In the genomic region with DNA sequence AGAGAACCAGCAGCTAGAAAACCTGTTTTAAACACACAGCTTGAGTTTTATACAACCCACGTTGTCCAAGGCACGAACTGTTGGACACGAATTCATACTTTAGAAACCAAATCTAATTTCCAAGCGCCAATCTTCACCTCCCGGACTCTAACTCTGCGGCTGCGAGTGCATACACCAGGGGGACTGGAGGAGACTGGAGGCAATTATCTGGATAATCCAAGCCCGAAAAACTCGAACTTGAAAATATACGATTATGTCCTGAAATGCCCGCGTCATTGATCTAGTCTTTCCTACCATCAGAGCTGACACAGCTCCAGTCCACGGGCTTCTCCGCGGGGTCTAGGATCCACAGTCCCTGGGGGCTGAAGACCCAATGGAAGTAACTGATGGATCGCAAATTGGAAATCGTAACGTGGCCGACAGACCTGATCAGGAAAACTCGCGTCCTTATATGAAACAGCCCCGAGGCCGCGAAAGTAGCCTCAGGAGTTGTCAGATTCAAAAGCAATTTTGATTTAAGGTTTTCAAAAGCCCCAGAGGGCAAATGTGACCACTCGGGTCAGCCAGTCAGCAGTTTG, we compare ENCODE assay signal across 8 cellular contexts. TPM values are rescaled to one million over a fixed set of nuclear protein-coding genes. Genes with fewer than 3 reads are reported as not detected.
A peak's percentile ranks its signal among the peaks of the same experiment; 100 is the strongest.
DNase-seq lines count a peak whose midpoint lies in the region; ATAC-seq, FAIRE-seq and TF ChIP-seq lines count a peak whose summit lies in the region.

No MANE protein-coding gene starts in this region.

- H3K36me3 ChIP-seq in A673 (ENCODE audit: insufficient read depth, low read length, poor library complexity, severe bottlenecking) (no peaks in the 10 kb centered on the region), SK-N-SH (replicated peaks in 1 of 2; ENCODE audit: control insufficient read depth in 1 of 2, insufficient read depth in 2 of 2, low read length in 1 of 2) (no peaks in the 10 kb centered on the region)

- H3K27ac Mint-ChIP-seq in naive thymus-derived CD8-positive, alpha-beta T cell = peak overlapping the region in 8 of 10 donors; percentile 59 to 91 (median 79)

- peak overlapping the region; percentile 80; the same call in 1 of the 2 replicates for H2AFZ ChIP-seq in SK-N-SH (ENCODE audit: low read depth)

- H3K9me3 ChIP-seq in A673 (ENCODE audit: low read depth, low read length, poor library complexity, severe bottlenecking) (no peaks in the 10 kb centered on the region), SK-N-SH (no peaks in the 10 kb centered on the region)

- H3K27me3 ChIP-seq in A673 (replicated peaks; ENCODE audit: insufficient read depth, low read depth, low read length, poor library complexity) = peaks cover 81% of the 10 kb centered on the region
- peaks cover 67% of the 10 kb centered on the region for H3K27me3 ChIP-seq in SK-N-SH (ENCODE audit: insufficient read depth)
- peaks cover 0 to 62% (median 13%) of the 10 kb centered on the region in 45 donors for H3K27me3 ChIP-seq in dorsolateral prefrontal cortex

- H3K4me3 Mint-ChIP-seq in naive thymus-derived CD8-positive, alpha-beta T cell = peak overlapping the region; percentile 83 to 94 (median 90)

- 5% methylated on average over 24 of the region's 25 CpGs for WGBS in SK-N-SH (ENCODE audit: low lambda C conversion rate)

- H3K4me1 ChIP-seq in A673 (ENCODE audit: insufficient read depth, low read length, poor library complexity, severe bottlenecking) = peaks cover 10% of the 10 kb centered on the region
- peaks cover 0 to 18% of the 10 kb centered on the region in 2 experiments; a peak in 2 of 4 replicates for H3K4me1 ChIP-seq in SK-N-SH (ENCODE audit: control insufficient read depth in 1 of 2, insufficient read depth in 2 of 2, low read depth in 1 of 2, low read length in 1 of 2)

- TF ChIP-seq EP300 in SK-N-SH (IDR thresholded peaks at IDR 0.05; ENCODE audit: borderline replicate concordance in 1 of 2, low read depth in 1 of 2, low read length in 1 of 2) = no peak

- no peaks in the 10 kb centered on the region for H3K79me2 ChIP-seq in SK-N-SH (ENCODE audit: insufficient read depth)

- DNase-seq in A673 (ENCODE audit: low spot score) (peak; percentile 49), GM18507 (ENCODE audit: extremely low spot score, insufficient read length, low read depth) (no peak), SK-N-SH (peak; percentile 36), dorsolateral prefrontal cortex (no peak), NCI-H2107 treated with DMSO at 0.1 percent for 48 hours (lab: John Stamatoyannopoulos, UW; ENCODE audit: unreplicated experiment) (no peak)
- peak in 3 of 10 donors; percentile 20 to 31 (median 20) for DNase-seq in naive thymus-derived CD8-positive, alpha-beta T cell

- H3K9me3 Mint-ChIP-seq in naive thymus-derived CD8-positive, alpha-beta T cell = no peaks in the 10 kb centered on the region

- peak; percentile 35 for FAIRE-seq in GM18507 (lab: Jason Lieb, UNC)

- no peak overlapping the region for H3K9ac ChIP-seq in SK-N-SH

- TF ChIP-seq CTCF in A673 (conservative IDR thresholded peaks at IDR 0.05; ENCODE audit: low read depth, low read length) (no peak), SK-N-SH (IDR thresholded peaks at IDR 0.05) (no peak), dorsolateral prefrontal cortex (IDR thresholded peaks at IDR 0.05 in 54 of 56, conservative IDR thresholded peaks at IDR 0.05 in 2 of 56; ENCODE audit: low read depth in 1 of 56, partially characterized antibody in 56 of 56) (peak in 1 of 56 donors; percentile 5)

- no peaks in the 10 kb centered on the region for H3F3A ChIP-seq in SK-N-SH (replicated peaks; ENCODE audit: insufficient read depth)

- peaks cover 17 to 42% (median 35%) of the 10 kb centered on the region in 4 donors for H3K4me1 Mint-ChIP-seq in naive thymus-derived CD8-positive, alpha-beta T cell

- intact Hi-C loops in A673 (cut with micrococcal nuclease; ENCODE audit: unreplicated experiment) = no loop called here
- intact Hi-C loops in dorsolateral prefrontal cortex (cut with DNase I) = loop anchor here (2.0 to 5.0 kb wide), 5 partner anchors 46 to 431 kb away; no protein-coding TSS in a partner anchor

- peak overlapping the region; percentile 93 for H3K4me2 ChIP-seq in SK-N-SH

- no TSS peak for BruUV-seq in A673 (replicated peaks; lab: Mats Ljungman, UMichigan)

- no peak for ATAC-seq in naive thymus-derived CD8-positive, alpha-beta T cell
- no peak for ATAC-seq in GM21390 (IDR thresholded peaks at IDR 0.05; ENCODE audit: unreplicated experiment)
- ATAC-seq in HG02571 (IDR thresholded peaks at IDR 0.05; ENCODE audit: unreplicated experiment) = no peak

- POLR2A ChIA-PET in A673 (lab: Charles Lee; ENCODE audit: low non-redundant PET) = no interaction called here
- POLR2A ChIA-PET in SK-N-SH (lab: Yijun Ruan, JAX) = no interaction called here
- POLR2A ChIA-PET in naive thymus-derived CD8-positive, alpha-beta T cell (lab: Charles Lee) = interaction anchor here (1.2 to 3.2 kb wide), 4 partner anchors 42 to 446 kb away, joined by 4 to 19 read pairs (median 12); partner anchors contain the start of genes HDDC2, HINT3, NCOA7 and TRMT11

- CTCF ChIA-PET in A673 (lab: Charles Lee) = no interaction called here
- CTCF ChIA-PET in SK-N-SH (lab: Yijun Ruan, JAX) = interaction anchor here (1.7 to 1.9 kb wide), 2 partner anchors 10 to 437 kb away, joined by 4 to 8 read pairs; no protein-coding TSS in a partner anchor

- no peak overlapping the region for H3K27ac ChIP-seq in A673 (ENCODE audit: low read depth, low read length, poor library complexity, severe bottlenecking)
- H3K27ac ChIP-seq in SK-N-SH (ENCODE audit: low read depth in 2 of 2, low read length in 1 of 2) = no peak overlapping the region
- H3K27ac ChIP-seq in dorsolateral prefrontal cortex = peak overlapping the region; percentile 81 to 99 (median 96)

- no peaks in the 10 kb centered on the region for H4K20me1 ChIP-seq in SK-N-SH (ENCODE audit: insufficient read depth)

- H3K9me2 ChIP-seq in SK-N-SH = no peaks in the 10 kb centered on the region

- no peak for TF ChIP-seq RAD21 in SK-N-SH (IDR thresholded peaks at IDR 0.05; ENCODE audit: low read length)

- H3K4me3 ChIP-seq in A673 (ENCODE audit: low read depth, low read length, poor library complexity, severe bottlenecking) (peak overlapping the region; percentile 66), SK-N-SH (ENCODE audit: low read depth in 2 of 2, low read length in 1 of 2) (peak overlapping the region; percentile 55 to 61), dorsolateral prefrontal cortex (peak overlapping the region; percentile 51 to 91 (median 77))

- no peaks in the 10 kb centered on the region for H3K36me3 Mint-ChIP-seq in naive thymus-derived CD8-positive, alpha-beta T cell

- H3K27me3 Mint-ChIP-seq in naive thymus-derived CD8-positive, alpha-beta T cell = peaks cover 18 to 46% (median 34%) of the 10 kb centered on the region in 5 donors

TF ChIP-seq in SK-N-SH, 30 proteins besides CTCF, POLR2A, EP300 and RAD21:
- TF ChIP-seq SMC3 (IDR thresholded peaks at IDR 0.05; ENCODE audit: low read depth, low read length) (no peak), NFIC (IDR thresholded peaks at IDR 0.05; ENCODE audit: borderline replicate concordance) (no peak), JUND (IDR thresholded peaks at IDR 0.05) (no peak), SIN3A (IDR thresholded peaks at IDR 0.05; ENCODE audit: borderline replicate concordance, low read depth, low read length) (no peak), EZH2phosphoT487 (IDR thresholded peaks at IDR 0.05; ENCODE audit: borderline replicate concordance, low read depth) (peak; percentile 43)

RNA-seq across cellular contexts. Expression of gene HEY2, which starts 0.8 kb away (rescaled TPM):
- total RNA-seq in A673 (2021) (0.15 and 0.32 TPM in 2 replicates), dorsolateral prefrontal cortex (10 to 100 TPM in 16 of 120 experiments, 1 to 10 TPM in 104; 3.3 to 16.5 (median 7.2) TPM)
- polyA plus RNA-seq in SK-N-SH (2012; rRNA removed) = not detected in 2 replicates
- not detected in 2 replicates for polyA plus RNA-seq in SK-N-SH (2012; cell fraction: cytosol; rRNA removed)
- not detected in 2 replicates for polyA plus RNA-seq in SK-N-SH (2012; cell fraction: nucleus; rRNA removed)
- total RNA-seq in naive thymus-derived CD8-positive, alpha-beta T cell = under 1 TPM; 0.33 to 0.60 TPM
- under 1 TPM; 0.18 to 0.32 (median 0.27) TPM for polyA plus RNA-seq in naive thymus-derived CD8-positive, alpha-beta T cell

RNA-seq across cellular contexts. Expression of gene NCOA7, which starts 42.1 kb away (rescaled TPM):
- total RNA-seq in A673 (2021) = 30.1 and 33.5 TPM in 2 replicates
- 16.3 and 19.6 TPM in 2 replicates for polyA plus RNA-seq in SK-N-SH (2012; rRNA removed)
- polyA plus RNA-seq in SK-N-SH (2012; cell fraction: cytosol; rRNA removed) = 14.9 and 19.5 TPM in 2 replicates
- polyA plus RNA-seq in SK-N-SH (2012; cell fraction: nucleus; rRNA removed) = 26.4 and 30.5 TPM in 2 replicates
- 100 to 1,000 TPM in 118 of 120 experiments, 10 to 100 TPM in 2; 63.5 to 252 (median 193) TPM for total RNA-seq in dorsolateral prefrontal cortex
- 10 to 100 TPM; 44.4 to 48.0 TPM for total RNA-seq in naive thymus-derived CD8-positive, alpha-beta T cell
- polyA plus RNA-seq in naive thymus-derived CD8-positive, alpha-beta T cell = 10 to 100 TPM in 2 of 3 donors, 1 to 10 TPM in 1; 9.4 to 16.5 (median 13.5) TPM

Comparison
In these comparisons a context has a peak if more than half of its experiments do, and no peak if none do; other contexts are left out.
1. DNase-seq: peak in A673 (single experiment) and SK-N-SH (single experiment); none in GM18507 (single experiment), dorsolateral prefrontal cortex (0 of 10) and NCI-H2107 treated with DMSO at 0.1 percent for 48 hours (single experiment).
2. H3K27ac ChIP-seq: peak in dorsolateral prefrontal cortex (59 of 59); none in A673 (single experiment) and SK-N-SH (0 of 2).
3. Peak in every context shown above with its lines, with median percentiles within 50 percentile points of each other: H3K4me3 ChIP-seq.